In genomic region chr1:154935749-154936415, GRCh38 we compare ENCODE assay signal across 8 cellular contexts. TPM values are rescaled to one million over a fixed set of nuclear protein-coding genes. Genes with fewer than 3 reads are reported as not detected.
A peak's percentile ranks its signal among the peaks of the same experiment; 100 is the strongest.
DNase-seq lines count a peak whose midpoint lies in the region; ATAC-seq and TF ChIP-seq lines count a peak whose summit lies in the region.

No MANE protein-coding gene starts in this region.

- no peak for TF ChIP-seq POLR2A in right lobe of liver (IDR thresholded peaks at IDR 0.05)
- no peak for TF ChIP-seq POLR2A in transverse colon (IDR thresholded peaks at IDR 0.05)

- in situ Hi-C loops in transverse colon (cut with MboI; ENCODE audit: low pct_ligation_motif_present in 1 of 4, low pct_unique_long_range_greater_than_20kb in 1 of 4, low sequenced_read_pairs in 3 of 4): no loop called here

- WGBS in right lobe of liver (ENCODE audit: insufficient coverage, low coverage, low lambda C conversion rate, missing lambda C conversion rate): 44% methylated on average over 19 of the region's 20 CpGs
- WGBS in transverse colon (ENCODE audit: low coverage in 1 of 2), 2 donors: 60% methylated on average over 20 of the region's 20 CpGs; no CpG with 5 or more reads in 1 of the 2 donors

- no peaks in the 10 kb centered on the region for H3K36me3 ChIP-seq in cardiac muscle cell
- H3K36me3 ChIP-seq in right lobe of liver: no peaks in the 10 kb centered on the region
- no peaks in the 10 kb centered on the region for H3K36me3 ChIP-seq in transverse colon

- DNase-seq in cardiac muscle cell (ENCODE audit: low read depth in 1 of 2, low spot score in 1 of 2) (no peak), left cardiac atrium (no peak), right lobe of liver (no peak), transverse colon (no peak), GOT3 (lab: John Stamatoyannopoulos, UW) (no peak), NCI-H1105 treated with DMSO at 0.1 percent for 48 hours (lab: John Stamatoyannopoulos, UW) (no peak)

- H3K4me1 ChIP-seq in cardiac muscle cell (ENCODE audit: low read depth) (peaks cover 19% of the 10 kb centered on the region), right lobe of liver (peaks cover 0 to 33% (median 13%) of the 10 kb centered on the region in 4 donors), transverse colon (peaks cover 10 to 43% (median 25%) of the 10 kb centered on the region in 4 donors)

- no peak for ATAC-seq in left cardiac atrium
- ATAC-seq in right lobe of liver: no peak
- ATAC-seq in HG02973 (IDR thresholded peaks at IDR 0.05; ENCODE audit: unreplicated experiment): no peak

- H3K4me3 ChIP-seq in cardiac muscle cell (peak overlapping the region; percentile 44), right lobe of liver (peak overlapping the region; percentile 60 to 76 (median 68)), transverse colon (peak overlapping the region; percentile 43 to 59 (median 50))

- no peak for TF ChIP-seq EP300 in transverse colon (IDR thresholded peaks at IDR 0.05; ENCODE audit: low read depth)

- TF ChIP-seq CTCF in cardiac muscle cell (IDR thresholded peaks at IDR 0.05; ENCODE audit: low read depth, low read length): no peak
- TF ChIP-seq CTCF in right lobe of liver (IDR thresholded peaks at IDR 0.05): no peak
- TF ChIP-seq CTCF in transverse colon (IDR thresholded peaks at IDR 0.05): no peak

- intact Hi-C loops in left cardiac atrium (cut with DNase I): loop anchor here in 1 of 2 donors (2.0 kb wide), 1 partner anchor 23 kb away; no protein-coding TSS in a partner anchor
- intact Hi-C loops in right lobe of liver (cut with DNase I): no loop called here
- intact Hi-C loops in transverse colon (cut with DNase I; ENCODE audit: low total_unique reads): no loop called here

- H3K27ac ChIP-seq in cardiac muscle cell (peak overlapping the region; percentile 99), angular gyrus (ENCODE audit: low read depth, low read length) (peak overlapping the region; percentile 99), right lobe of liver (peak overlapping the region; percentile 99 to 100 (median 99)), transverse colon (peak overlapping the region; percentile 92 to 97 (median 96))

- H3K27me3 ChIP-seq in cardiac muscle cell (no peaks in the 10 kb centered on the region), right lobe of liver (no peaks in the 10 kb centered on the region), transverse colon (no peaks in the 10 kb centered on the region)

- H3K9me3 ChIP-seq in cardiac muscle cell (ENCODE audit: low read depth) (no peaks in the 10 kb centered on the region), right lobe of liver (no peaks in the 10 kb centered on the region), transverse colon (no peaks in the 10 kb centered on the region)

RNA-seq across cellular contexts. Expression of gene PMVK, which starts 0.6 kb away (rescaled TPM):
- total RNA-seq in cardiac muscle cell (20.1 and 23.8 TPM in 2 replicates), left cardiac atrium (10 to 100 TPM; 55.9 to 63.7 TPM), right lobe of liver (10 to 100 TPM; 16.9 to 34.5 (median 29.2) TPM), transverse colon (10 to 100 TPM in 3 of 4 donors, 1 to 10 TPM in 1; 6.0 to 19.9 (median 13.1) TPM)
- polyA plus RNA-seq in cardiac muscle cell: 94.4 and 95.4 TPM in 2 replicates

RNA-seq across cellular contexts. Expression of gene PBXIP1, which starts 20.0 kb away (rescaled TPM):
- total RNA-seq in cardiac muscle cell: 155 and 161 TPM in 2 replicates
- polyA plus RNA-seq in cardiac muscle cell: 93.7 and 108 TPM in 2 replicates
- 10 to 100 TPM; 58.8 to 69.7 TPM for total RNA-seq in left cardiac atrium
- 10 to 100 TPM; 16.7 to 25.9 (median 19.1) TPM for total RNA-seq in right lobe of liver
- total RNA-seq in transverse colon: 10 to 100 TPM; 54.1 to 94.1 (median 83.6) TPM

RNA-seq across cellular contexts. Expression of gene PYGO2, which starts 25.7 kb away (rescaled TPM):
- total RNA-seq in cardiac muscle cell (45.6 and 48.0 TPM in 2 replicates), left cardiac atrium (10 to 100 TPM; 15.3 to 15.8 TPM), right lobe of liver (10 to 100 TPM in 4 of 6 experiments, 1 to 10 TPM in 2; 9.1 to 13.5 (median 10.9) TPM), transverse colon (10 to 100 TPM; 23.3 to 63.7 (median 29.0) TPM)
- 45.3 and 49.2 TPM in 2 replicates for polyA plus RNA-seq in cardiac muscle cell

RNA-seq across cellular contexts. Expression of gene SHC1, which starts 34.7 kb away (rescaled TPM):
- total RNA-seq in cardiac muscle cell: 80.0 and 80.3 TPM in 2 replicates
- polyA plus RNA-seq in cardiac muscle cell: 66.8 and 70.7 TPM in 2 replicates
- total RNA-seq in left cardiac atrium: 100 to 1,000 TPM in 1 of 2 donors, 10 to 100 TPM in 1; 88.7 to 102 TPM
- total RNA-seq in right lobe of liver: 100 to 1,000 TPM in 1 of 6 experiments, 10 to 100 TPM in 5; 44.6 to 108 (median 75.3) TPM
- total RNA-seq in transverse colon: 100 to 1,000 TPM in 2 of 4 donors, 10 to 100 TPM in 2; 71.1 to 149 (median 92.0) TPM

RNA-seq across cellular contexts. Expression of gene CKS1B, which starts 38.6 kb away (rescaled TPM):
- 52.9 and 96.5 TPM in 2 replicates for total RNA-seq in cardiac muscle cell
- 157 and 337 TPM in 2 replicates for polyA plus RNA-seq in cardiac muscle cell
- total RNA-seq in left cardiac atrium: 10 to 100 TPM; 26.9 to 33.8 TPM
- total RNA-seq in right lobe of liver: 10 to 100 TPM; 14.9 to 51.7 (median 23.1) TPM
- total RNA-seq in transverse colon: 10 to 100 TPM in 3 of 4 donors, not detected in 1; 28.9 to 41.4 (median 35.2) TPM
